Comparison of ENCODE assay signal across 9 cellular contexts in genomic region chr17:44095647-44096496, GRCh38. TPM values are rescaled to one million over a fixed set of nuclear protein-coding genes. Genes with fewer than 3 reads are reported as not detected.
DNase-seq lines count a peak whose midpoint lies in the region; ATAC-seq, FAIRE-seq and TF ChIP-seq lines count a peak whose summit lies in the region.
"Had no signal": no experiment of that assay in that cellular context is flagged by ENCODE, and none has a peak within 500 bp of the region (broad histone marks: within the 10 kb centered on the region; RNA-seq: fewer than 3 reads in every experiment).

No MANE protein-coding gene starts in this region.

- peak overlapping the region; percentile 91 for H3K9ac ChIP-seq in neuronal stem cell (ENCODE audit: low read depth, low read length, poor library complexity)

- H3K23ac ChIP-seq in neuronal stem cell (ENCODE audit: low read depth, low read length, poor library complexity), result no peak overlapping the region

- TF ChIP-seq CTCF in A549 (IDR thresholded peaks at IDR 0.05), result no peak; the same call in 2 of the 3 replicates

- no peak overlapping the region for H2BK12ac ChIP-seq in neuronal stem cell (ENCODE audit: low read length)

- WGBS in A549 (ENCODE audit: missing lambda C conversion rate), result 19% methylated on average over 12 of the region's 12 CpGs
- WGBS in neuronal stem cell (ENCODE audit: extremely low coverage in 2 of 2, insufficient read length in 2 of 2, insufficient replicate concordance in 1 of 2), 2 donors, result no CpG with 5 or more reads among the region's 12 CpGs

- peak overlapping the region; percentile 22 for H3K27ac Mint-ChIP-seq in activated CD8-positive, alpha-beta T cell treated with anti-CD3 and anti-CD28 coated beads, Interleukin-2, amount 10 ng/mL, durations not matched to agents 7 days and 5 days
- H3K27ac Mint-ChIP-seq: memory B cell had no signal

- H2BK120ac ChIP-seq in neuronal stem cell (ENCODE audit: low read depth, low read length), result peak overlapping the region; percentile 29

- FAIRE-seq in A549 (lab: Jason Lieb, UNC) (peak; percentile 94), GM19239 (lab: Jason Lieb, UNC) (peak; percentile 87)

- no peak overlapping the region for H3K4ac ChIP-seq in neuronal stem cell (ENCODE audit: low read length)

- H3K9me3 Mint-ChIP-seq in activated CD8-positive, alpha-beta T cell treated with anti-CD3 and anti-CD28 coated beads, Interleukin-2, amount 10 ng/mL, durations not matched to agents 7 days and 5 days (ENCODE audit: insufficient read depth), result no peaks in the 10 kb centered on the region
- H3K9me3 Mint-ChIP-seq: memory B cell had no signal

- H4K91ac ChIP-seq in neuronal stem cell (ENCODE audit: low read depth, low read length, poor library complexity), result peak overlapping the region; percentile 56

- no peak overlapping the region for H3K4me3 Mint-ChIP-seq in activated CD8-positive, alpha-beta T cell treated with anti-CD3 and anti-CD28 coated beads, Interleukin-2, amount 10 ng/mL, durations not matched to agents 7 days and 5 days
- H3K4me3 Mint-ChIP-seq: memory B cell had no signal

- H2BK5ac ChIP-seq in neuronal stem cell (ENCODE audit: low read length), result peak overlapping the region; percentile 85

- H3K4me2 ChIP-seq in A549 (peak overlapping the region; percentile 88), neuronal stem cell (ENCODE audit: insufficient read depth, low read length, poor library complexity, severe bottlenecking) (peak overlapping the region; percentile 50)

- H2AK5ac ChIP-seq in neuronal stem cell (ENCODE audit: low read depth, low read length), result no peak overlapping the region

- H3K27ac ChIP-seq in A549 (peak overlapping the region; percentile 92 to 94), neuronal stem cell (replicated peaks; ENCODE audit: low read length) (peak overlapping the region; percentile 99)

- no peaks in the 10 kb centered on the region for H3K27me3 Mint-ChIP-seq in activated CD8-positive, alpha-beta T cell treated with anti-CD3 and anti-CD28 coated beads, Interleukin-2, amount 10 ng/mL, durations not matched to agents 7 days and 5 days (ENCODE audit: low read depth)
- H3K27me3 Mint-ChIP-seq: memory B cell had no signal

- ATAC-seq in A549 (peak; percentile 85 to 87), HG02981 (IDR thresholded peaks at IDR 0.05; ENCODE audit: unreplicated experiment) (no peak)
- ATAC-seq in activated CD8-positive, alpha-beta T cell treated with anti-CD3 and anti-CD28 coated beads, Interleukin-2, amount 10 ng/mL, durations not matched to agents 7 days and 5 days, result peak; percentile 29

- H3K27me3 ChIP-seq in neuronal stem cell (ENCODE audit: control insufficient read depth in 3 of 3, insufficient read depth in 3 of 3, low read depth in 1 of 3, low read length in 3 of 3), result no peaks in the 10 kb centered on the region

- peak overlapping the region; percentile 30 for H3K4me3 ChIP-seq in A549
- peak overlapping the region; percentile 45 to 70 for H3K4me3 ChIP-seq in neuronal stem cell (ENCODE audit: low read length in 2 of 2)

- H3K36me3 ChIP-seq in neuronal stem cell (replicated peaks in 1 of 2; ENCODE audit: control insufficient read depth in 2 of 2, insufficient read depth in 2 of 2, low read length in 2 of 2), result peaks cover 15 to 23% of the 10 kb centered on the region in 2 donors

- H3K14ac ChIP-seq in neuronal stem cell (ENCODE audit: low read length), result no peak overlapping the region

- peaks cover 1% of the 10 kb centered on the region for H3K36me3 Mint-ChIP-seq in activated CD8-positive, alpha-beta T cell treated with anti-CD3 and anti-CD28 coated beads, Interleukin-2, amount 10 ng/mL, durations not matched to agents 7 days and 5 days (ENCODE audit: low read depth)

- peaks cover 8% of the 10 kb centered on the region for H3K79me1 ChIP-seq in neuronal stem cell (ENCODE audit: low read depth, low read length)

- H3K18ac ChIP-seq in neuronal stem cell (ENCODE audit: low read length), result peak overlapping the region; percentile 88

- H2AFZ ChIP-seq in neuronal stem cell (ENCODE audit: low read length), result peak overlapping the region; percentile 78

- peak in 1 of 2 experiments; percentile 40; a peak in 3 of 5 replicates for TF ChIP-seq RAD21 in A549 (conservative IDR thresholded peaks at IDR 0.05 in 1 of 2, IDR thresholded peaks at IDR 0.05 in 1 of 2)

- H4K8ac ChIP-seq in neuronal stem cell (ENCODE audit: low read depth, low read length), result no peak overlapping the region

- peaks cover 32% of the 10 kb centered on the region for H3K4me1 ChIP-seq in A549
- H3K4me1 ChIP-seq in neuronal stem cell (ENCODE audit: control insufficient read depth in 2 of 2, insufficient read depth in 1 of 2, low read depth in 1 of 2, low read length in 2 of 2), result peaks cover 10 to 12% of the 10 kb centered on the region in 2 donors

- CTCF ChIA-PET in A549 (lab: Yijun Ruan, JAX), result interaction anchor here (0.6 to 39.6 kb wide), 8 partner anchors 1 to 250 kb away, joined by 3 to 1202 read pairs (median 6); partner anchors contain the start of gene HDAC5
- CTCF ChIA-PET in activated CD8-positive, alpha-beta T cell treated with anti-CD3 and anti-CD28 coated beads, Interleukin-2, amount 10 ng/mL, durations not matched to agents 7 days and 5 days (lab: Charles Lee), result interaction anchor here (1.9 kb wide), 1 partner anchor 20 kb away, joined by 5 read pairs; no protein-coding TSS in a partner anchor

- H3K9me3 ChIP-seq in A549 (no peaks in the 10 kb centered on the region), neuronal stem cell (replicated peaks in 1 of 2; ENCODE audit: control insufficient read depth in 2 of 2, insufficient read depth in 1 of 2, low read depth in 1 of 2, low read length in 2 of 2) (no peaks in the 10 kb centered on the region)

- no peak overlapping the region for H2BK15ac ChIP-seq in neuronal stem cell (ENCODE audit: low read length)

- peak; percentile 61 for TF ChIP-seq POLR2A in A549 (IDR thresholded peaks at IDR 0.05; ENCODE audit: low read length)

- DNase-seq in A549 (ENCODE audit: low read depth in 1 of 2, low spot score in 1 of 2) (peak; percentile 88 to 94), GM19239 (ENCODE audit: insufficient read length, low spot score) (peak; percentile 42), NCI-H2196 treated with DMSO at 0.1 percent for 48 hours (lab: John Stamatoyannopoulos, UW; ENCODE audit: unreplicated experiment) (peak; percentile 69), glomerular endothelial cell (ENCODE audit: extremely low read depth, low read depth, low spot score) (peak; percentile 77), neuronal stem cell (ENCODE audit: low spot score) (peak; percentile 91)
- DNase-seq in activated CD8-positive, alpha-beta T cell treated with anti-CD3 and anti-CD28 coated beads, Interleukin-2, amount 10 ng/mL, durations not matched to agents 7 days and 5 days, result no peak
- no peak for DNase-seq in activated CD8-positive, alpha-beta memory T cell treated with anti-CD3 and anti-CD28 coated beads, Interleukin-2, amount 50 U/mL, for 4 hours

- no peak for TF ChIP-seq EP300 in A549 (IDR thresholded peaks at IDR 0.05)

- POLR2A ChIA-PET in A549 (lab: Yijun Ruan, JAX), result interaction anchor here (0.6 to 2.2 kb wide), 14 partner anchors 9 to 91 kb away, joined by 3 to 16 read pairs (median 5); partner anchors contain the start of genes HDAC5 and TMUB2
- POLR2A ChIA-PET in activated CD8-positive, alpha-beta T cell treated with anti-CD3 and anti-CD28 coated beads, Interleukin-2, amount 10 ng/mL, durations not matched to agents 7 days and 5 days (lab: Charles Lee), result no interaction called here

- H3K4me1 Mint-ChIP-seq in activated CD8-positive, alpha-beta T cell treated with anti-CD3 and anti-CD28 coated beads, Interleukin-2, amount 10 ng/mL, durations not matched to agents 7 days and 5 days (ENCODE audit: low read depth), result peaks cover 19% of the 10 kb centered on the region

RNA-seq across cellular contexts. Expression of gene G6PC3, which starts 25.3 kb away (rescaled TPM):
- polyA plus RNA-seq in A549 (2011; rRNA removed), result 104 TPM in 2 replicates
- polyA plus RNA-seq in A549 (2012; cell fraction: cytosol; rRNA removed), result 216 and 285 TPM in 2 replicates
- 173 and 235 TPM in 2 replicates for polyA plus RNA-seq in A549 (2012; cell fraction: nucleus; rRNA removed)
- 122 to 130 TPM (median 128 TPM) in 3 replicates for polyA plus RNA-seq in A549 (2017; fragmentation: RNase III; extraction: RNeasy Plus Mini Kit Qiagen cat#74134 plus additional on column Dnase treatment)
- polyA minus RNA-seq in A549 (2011; rRNA and poly(A)+ RNA removed), result 147 and 151 TPM in 2 replicates
- total RNA-seq in activated CD8-positive, alpha-beta T cell treated with anti-CD3 and anti-CD28 coated beads, Interleukin-2, amount 10 ng/mL, durations not matched to agents 7 days and 5 days, result 10 to 100 TPM; 19.3 to 19.7 TPM
- total RNA-seq in glomerular endothelial cell, result 41.9 and 60.5 TPM in 2 replicates
- polyA plus RNA-seq in neuronal stem cell (2013, experiment 1 of 2), result 126 TPM
- 131 TPM for polyA plus RNA-seq in neuronal stem cell (2013, experiment 2 of 2)

RNA-seq across cellular contexts. Expression of gene HDAC5, which starts 27.6 kb away (rescaled TPM):
- polyA plus RNA-seq in A549 (2011; rRNA removed) (3.1 and 5.7 TPM in 2 replicates), A549 (2017; fragmentation: RNase III; extraction: RNeasy Plus Mini Kit Qiagen cat#74134 plus additional on column Dnase treatment) (3.2 to 7.1 TPM (median 4.5 TPM) in 3 replicates)
- 1.9 and 3.7 TPM in 2 replicates for polyA plus RNA-seq in A549 (2012; cell fraction: cytosol; rRNA removed)
- 11.9 and 12.9 TPM in 2 replicates for polyA plus RNA-seq in A549 (2012; cell fraction: nucleus; rRNA removed)
- polyA minus RNA-seq in A549 (2011; rRNA and poly(A)+ RNA removed), result 8.4 and 11.0 TPM in 2 replicates
- 10 to 100 TPM; 24.0 to 24.9 TPM for total RNA-seq in activated CD8-positive, alpha-beta T cell treated with anti-CD3 and anti-CD28 coated beads, Interleukin-2, amount 10 ng/mL, durations not matched to agents 7 days and 5 days
- total RNA-seq in glomerular endothelial cell, result 36.3 and 46.9 TPM in 2 replicates
- polyA plus RNA-seq in neuronal stem cell (2013, experiment 1 of 2), result 43.3 TPM
- 44.0 TPM for polyA plus RNA-seq in neuronal stem cell (2013, experiment 2 of 2)

RNA-seq across cellular contexts. Expression of gene LSM12, which starts 29.4 kb away (rescaled TPM):
- 64.9 and 75.0 TPM in 2 replicates for polyA plus RNA-seq in A549 (2011; rRNA removed)
- 33.6 and 38.9 TPM in 2 replicates for polyA plus RNA-seq in A549 (2012; cell fraction: cytosol; rRNA removed)
- polyA plus RNA-seq in A549 (2012; cell fraction: nucleus; rRNA removed), result 15.7 and 19.4 TPM in 2 replicates
- polyA plus RNA-seq in A549 (2017; fragmentation: RNase III; extraction: RNeasy Plus Mini Kit Qiagen cat#74134 plus additional on column Dnase treatment), result 42.4 to 43.9 TPM (median 43.1 TPM) in 3 replicates
- 72.8 and 73.5 TPM in 2 replicates for polyA minus RNA-seq in A549 (2011; rRNA and poly(A)+ RNA removed)
- total RNA-seq in activated CD8-positive, alpha-beta T cell treated with anti-CD3 and anti-CD28 coated beads, Interleukin-2, amount 10 ng/mL, durations not matched to agents 7 days and 5 days, result 10 to 100 TPM; 61.9 to 62.5 TPM
- total RNA-seq in glomerular endothelial cell, result 44.3 and 55.3 TPM in 2 replicates
- 88.7 TPM for polyA plus RNA-seq in neuronal stem cell (2013, experiment 1 of 2)
- polyA plus RNA-seq in neuronal stem cell (2013, experiment 2 of 2), result 90.7 TPM

RNA-seq across cellular contexts. Expression of gene HROB, which starts 45.9 kb away (rescaled TPM):
- polyA plus RNA-seq in A549 (2011; rRNA removed) (5.4 and 5.6 TPM in 2 replicates), A549 (2017; fragmentation: RNase III; extraction: RNeasy Plus Mini Kit Qiagen cat#74134 plus additional on column Dnase treatment) (6.0 to 7.1 TPM (median 6.8 TPM) in 3 replicates)
- polyA plus RNA-seq in A549 (2012; cell fraction: cytosol; rRNA removed), result 8.2 and 11.1 TPM in 2 replicates
- 23.5 and 24.0 TPM in 2 replicates for polyA plus RNA-seq in A549 (2012; cell fraction: nucleus; rRNA removed)
- polyA minus RNA-seq in A549 (2011; rRNA and poly(A)+ RNA removed), result 16.0 and 16.7 TPM in 2 replicates
- total RNA-seq in activated CD8-positive, alpha-beta T cell treated with anti-CD3 and anti-CD28 coated beads, Interleukin-2, amount 10 ng/mL, durations not matched to agents 7 days and 5 days, result 10 to 100 TPM; 16.4 to 18.0 TPM
- 0.92 and 2.9 TPM in 2 replicates for total RNA-seq in glomerular endothelial cell
- 7.6 TPM for polyA plus RNA-seq in neuronal stem cell (2013, experiment 1 of 2)
- polyA plus RNA-seq in neuronal stem cell (2013, experiment 2 of 2), result 7.8 TPM

Comparison
In these comparisons a context has a peak if more than half of its experiments do, and no peak if none do; other contexts are left out.
1. DNase-seq: peak in A549 (2 of 2), GM19239 (single experiment), NCI-H2196 treated with DMSO at 0.1 percent for 48 hours (single experiment), glomerular endothelial cell (single experiment) and neuronal stem cell (single experiment); none in activated CD8-positive, alpha-beta T cell treated with anti-CD3 and anti-CD28 coated beads, Interleukin-2, amount 10 ng/mL, durations not matched to agents 7 days and 5 days (single experiment) and activated CD8-positive, alpha-beta memory T cell treated with anti-CD3 and anti-CD28 coated beads, Interleukin-2, amount 50 U/mL, for 4 hours (single experiment).